In the genomic region with DNA sequence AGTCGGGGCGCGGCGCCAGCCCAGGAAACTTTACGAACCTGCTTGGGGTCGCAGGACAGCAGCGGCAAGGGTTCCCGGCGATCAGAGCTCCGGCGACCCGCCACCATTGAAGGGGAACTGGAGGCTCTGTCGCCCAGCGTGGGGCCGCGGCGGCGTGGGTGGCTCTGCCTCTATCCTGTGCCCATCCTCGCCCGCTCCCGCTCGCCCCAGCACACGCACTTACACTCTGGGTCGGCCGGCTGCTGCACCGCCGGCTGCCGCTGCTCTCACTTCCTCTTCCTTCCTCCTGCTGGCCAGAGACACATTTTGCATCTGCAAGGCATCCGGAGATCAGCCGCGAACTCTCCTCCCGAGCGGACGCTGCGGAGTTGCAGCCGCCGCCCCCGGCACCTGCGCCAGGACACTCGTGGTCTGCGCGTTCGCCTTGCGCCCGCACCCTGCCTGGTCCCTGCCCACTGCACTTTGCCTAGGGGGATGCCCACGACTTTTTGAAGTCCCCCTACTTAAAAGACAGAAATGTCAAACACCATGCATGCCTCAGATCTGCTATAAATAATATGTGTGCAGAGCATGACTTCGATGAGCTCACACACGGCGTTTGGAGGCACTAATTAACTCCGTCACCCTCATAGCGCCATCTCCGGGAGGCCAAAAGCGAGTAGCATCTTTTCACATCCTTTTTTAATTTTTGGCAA, we compare ENCODE assay signal across 8 cellular contexts. TPM values are rescaled to one million over a fixed set of nuclear protein-coding genes. Genes with fewer than 3 reads are reported as not detected.
DNase-seq lines count a peak whose midpoint lies in the region; ATAC-seq and TF ChIP-seq lines count a peak whose summit lies in the region.

A gene with protein sequence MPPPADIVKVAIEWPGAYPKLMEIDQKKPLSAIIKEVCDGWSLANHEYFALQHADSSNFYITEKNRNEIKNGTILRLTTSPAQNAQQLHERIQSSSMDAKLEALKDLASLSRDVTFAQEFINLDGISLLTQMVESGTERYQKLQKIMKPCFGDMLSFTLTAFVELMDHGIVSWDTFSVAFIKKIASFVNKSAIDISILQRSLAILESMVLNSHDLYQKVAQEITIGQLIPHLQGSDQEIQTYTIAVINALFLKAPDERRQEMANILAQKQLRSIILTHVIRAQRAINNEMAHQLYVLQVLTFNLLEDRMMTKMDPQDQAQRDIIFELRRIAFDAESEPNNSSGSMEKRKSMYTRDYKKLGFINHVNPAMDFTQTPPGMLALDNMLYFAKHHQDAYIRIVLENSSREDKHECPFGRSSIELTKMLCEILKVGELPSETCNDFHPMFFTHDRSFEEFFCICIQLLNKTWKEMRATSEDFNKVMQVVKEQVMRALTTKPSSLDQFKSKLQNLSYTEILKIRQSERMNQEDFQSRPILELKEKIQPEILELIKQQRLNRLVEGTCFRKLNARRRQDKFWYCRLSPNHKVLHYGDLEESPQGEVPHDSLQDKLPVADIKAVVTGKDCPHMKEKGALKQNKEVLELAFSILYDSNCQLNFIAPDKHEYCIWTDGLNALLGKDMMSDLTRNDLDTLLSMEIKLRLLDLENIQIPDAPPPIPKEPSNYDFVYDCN (minus strand): TSS at position 228 of the 695 bp plus-strand sequence. CDS start 106,174 bp downstream, outside the sequence.

- H3K4me3 ChIP-seq in Jurkat, Clone E6-1 (ENCODE audit: low read length): peak within 1 kb of the TSS; percentile 74

- intact Hi-C loops in left ventricle myocardium superior (cut with micrococcal nuclease): no loop called here

- H3K4me1 Mint-ChIP-seq in activated naive CD8-positive, alpha-beta T cell treated with anti-CD3 and anti-CD28 coated beads, Interleukin-2, amount 50 U/mL, for 24 hours: peaks cover 49% of the 10 kb centered on the region
- H3K4me1 Mint-ChIP-seq in progenitor cell of endocrine pancreas (ENCODE audit: low read depth): peaks cover 31% of the 10 kb centered on the region

- TF ChIP-seq CTCF in progenitor cell of endocrine pancreas (IDR thresholded peaks at IDR 0.05; ENCODE audit: unreplicated experiment): peak; percentile 57

- H3K36me3 Mint-ChIP-seq in activated naive CD8-positive, alpha-beta T cell treated with anti-CD3 and anti-CD28 coated beads, Interleukin-2, amount 50 U/mL, for 24 hours (ENCODE audit: low read depth): peaks cover 14% of the 10 kb centered on the region
- H3K36me3 Mint-ChIP-seq in progenitor cell of endocrine pancreas (ENCODE audit: insufficient read depth): peaks cover 3% of the 10 kb centered on the region

- H3K27me3 Mint-ChIP-seq in activated naive CD8-positive, alpha-beta T cell treated with anti-CD3 and anti-CD28 coated beads, Interleukin-2, amount 50 U/mL, for 24 hours: no peaks in the 10 kb centered on the region
- no peaks in the 10 kb centered on the region for H3K27me3 Mint-ChIP-seq in progenitor cell of endocrine pancreas

- H3K27ac Mint-ChIP-seq in activated naive CD8-positive, alpha-beta T cell treated with anti-CD3 and anti-CD28 coated beads, Interleukin-2, amount 50 U/mL, for 24 hours: peak within 1 kb of the TSS; percentile 98
- peak within 1 kb of the TSS; percentile 99 for H3K27ac Mint-ChIP-seq in progenitor cell of endocrine pancreas

- peak within 1 kb of the TSS; percentile 97 for H3K4me3 Mint-ChIP-seq in activated naive CD8-positive, alpha-beta T cell treated with anti-CD3 and anti-CD28 coated beads, Interleukin-2, amount 50 U/mL, for 24 hours
- peak within 1 kb of the TSS; percentile 95 for H3K4me3 Mint-ChIP-seq in progenitor cell of endocrine pancreas (ENCODE audit: low read depth)

- DNase-seq in DMS 273 (lab: John Stamatoyannopoulos, UW; ENCODE audit: unreplicated experiment): peak; percentile 95
- peak; percentile 77 for DNase-seq in Jurkat, Clone E6-1 (ENCODE audit: low read depth, low spot score)
- peak; percentile 68 for DNase-seq in T follicular helper cell (ENCODE audit: low read depth)
- peak; percentile 76 for DNase-seq in activated naive CD8-positive, alpha-beta T cell treated with anti-CD3 and anti-CD28 coated beads, Interleukin-2, amount 50 U/mL, for 24 hours
- peak; percentile 83 for DNase-seq in left ventricle myocardium superior
- peak; percentile 58 for DNase-seq in progenitor cell of endocrine pancreas (ENCODE audit: low spot score, unreplicated experiment)
- DNase-seq in ureter (ENCODE audit: low spot score): peak; percentile 82

- H3K9me3 Mint-ChIP-seq in activated naive CD8-positive, alpha-beta T cell treated with anti-CD3 and anti-CD28 coated beads, Interleukin-2, amount 50 U/mL, for 24 hours: no peaks in the 10 kb centered on the region
- no peaks in the 10 kb centered on the region for H3K9me3 Mint-ChIP-seq in progenitor cell of endocrine pancreas (ENCODE audit: low read depth)

- ATAC-seq in GM21447 (IDR thresholded peaks at IDR 0.05; ENCODE audit: unreplicated experiment) (peak; percentile 95), left ventricle myocardium superior (peak; percentile 89)
- ATAC-seq in activated naive CD8-positive, alpha-beta T cell treated with anti-CD3 and anti-CD28 coated beads, Interleukin-2, amount 50 U/mL, for 24 hours: peak; percentile 83

RNA-seq across cellular contexts. Expression of the gene that starts here (rescaled TPM):
- 69.9 TPM for polyA plus RNA-seq in Jurkat, Clone E6-1 (2012; ENCODE audit: insufficient read depth, insufficient read length)
- total RNA-seq in left ventricle myocardium superior (13.0 TPM), progenitor cell of endocrine pancreas (65.5 and 66.1 TPM in 2 replicates), ureter (51.9 TPM)

Comparison
In these comparisons a context has a peak if more than half of its experiments do, and no peak if none do; other contexts are left out.
1. Peak in every context shown above with its lines: DNase-seq, ATAC-seq and H3K4me3 ChIP-seq.